ENCODE assay signal across 1 cellular context in genomic region chr1:17188889-17189631, GRCh38.
TF ChIP-seq lines count a peak whose summit lies in the region.

No MANE protein-coding gene starts in this region.

TF ChIP-seq in HCT116, 20 proteins besides CTCF, POLR2A, EP300 and RAD21:
- TF ChIP-seq ELF1 (IDR thresholded peaks at IDR 0.05; ENCODE audit: borderline replicate concordance, low read depth): no peak
- TF ChIP-seq ZNF274 (IDR thresholded peaks at IDR 0.05; ENCODE audit: low read depth, low read length): no peak
- TF ChIP-seq CEBPB (IDR thresholded peaks at IDR 0.05; ENCODE audit: low read depth): no peak
- TF ChIP-seq ZFX (IDR thresholded peaks at IDR 0.05): no peak
- no peak for TF ChIP-seq SRF (IDR thresholded peaks at IDR 0.05; ENCODE audit: low read depth)
- TF ChIP-seq ATF3 (IDR thresholded peaks at IDR 0.05): no peak
- TF ChIP-seq FOSL1 (IDR thresholded peaks at IDR 0.05; ENCODE audit: low read depth): no peak
- no peak for TF ChIP-seq CBX3 (IDR thresholded peaks at IDR 0.05; ENCODE audit: low read depth)
- TF ChIP-seq JUND (IDR thresholded peaks at IDR 0.05): no peak
